1 cellular context compared by ENCODE assay signal in the genomic region with DNA sequence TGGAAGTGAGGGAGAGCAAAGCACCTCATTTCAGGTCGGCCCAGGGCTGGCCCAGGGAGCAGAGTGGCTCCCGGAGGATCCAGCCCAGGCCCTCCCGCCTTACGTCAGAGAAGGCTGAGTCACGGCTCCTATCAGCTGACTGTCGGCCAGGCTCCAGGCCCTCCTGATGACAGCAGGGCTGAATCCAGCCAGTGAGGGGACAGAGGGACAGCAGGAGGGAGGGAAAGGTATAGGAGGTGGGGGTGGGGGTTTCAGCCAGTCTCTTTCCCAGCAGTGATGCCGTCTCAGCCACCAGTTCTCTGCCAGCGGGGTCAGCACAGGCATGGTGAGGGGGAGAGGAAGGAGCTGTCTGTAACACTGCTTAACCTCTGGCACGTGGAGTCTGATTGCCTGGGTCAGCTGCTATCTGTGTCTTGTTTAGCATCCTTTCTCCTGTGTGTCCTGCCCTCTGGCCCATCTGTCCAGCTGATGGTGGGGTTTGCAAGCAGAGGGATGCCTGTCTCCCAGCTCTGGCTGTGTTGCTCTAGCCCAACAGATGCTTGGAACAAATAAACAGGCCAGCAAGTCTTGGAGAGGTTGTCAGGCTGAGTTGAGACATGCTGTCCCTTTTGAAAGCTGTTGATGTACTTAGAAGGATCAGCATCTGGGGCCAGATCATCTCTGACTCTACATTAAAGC.
A peak's percentile ranks its signal among the peaks of the same experiment; 100 is the strongest.
TF ChIP-seq lines count a peak whose summit lies in the region.

No MANE protein-coding gene starts in this region.

TF ChIP-seq in H1, 55 proteins besides CTCF, POLR2A, EP300 and RAD21:
- peak; percentile 84 for TF ChIP-seq BACH1 (IDR thresholded peaks at IDR 0.05; ENCODE audit: low read length)
- peak; percentile 47; the same call in 1 of the 2 replicates for TF ChIP-seq SP4 (IDR thresholded peaks at IDR 0.05; ENCODE audit: low read length)
- TF ChIP-seq EZH2 (IDR thresholded peaks at IDR 0.05; ENCODE audit: low read depth, low read length, severe bottlenecking): no peak
- no peak for TF ChIP-seq TBP (IDR thresholded peaks at IDR 0.05; ENCODE audit: low read depth, low read length)
- TF ChIP-seq FOSL1 (IDR thresholded peaks at IDR 0.05; ENCODE audit: insufficient read depth, low read depth, low read length): no peak
- TF ChIP-seq, protein P1, sequence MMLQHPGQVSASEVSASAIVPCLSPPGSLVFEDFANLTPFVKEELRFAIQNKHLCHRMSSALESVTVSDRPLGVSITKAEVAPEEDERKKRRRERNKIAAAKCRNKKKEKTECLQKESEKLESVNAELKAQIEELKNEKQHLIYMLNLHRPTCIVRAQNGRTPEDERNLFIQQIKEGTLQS (IDR thresholded peaks at IDR 0.05; ENCODE audit: insufficient read depth, low read depth, low read length): 0 out of 2 replicates have a peak, but pooled peaks have one; percentile 27
- peak; percentile 26; the same call in 1 of the 2 replicates for TF ChIP-seq USF2 (IDR thresholded peaks at IDR 0.05; ENCODE audit: low read length)
- TF ChIP-seq RBBP5 (IDR thresholded peaks at IDR 0.05; ENCODE audit: borderline replicate concordance, low read depth, low read length): no peak
- 0 out of 2 replicates have a peak, but pooled peaks have one; percentile 44 for TF ChIP-seq ATF2 (IDR thresholded peaks at IDR 0.05; ENCODE audit: low read length)
- TF ChIP-seq, protein P2, sequence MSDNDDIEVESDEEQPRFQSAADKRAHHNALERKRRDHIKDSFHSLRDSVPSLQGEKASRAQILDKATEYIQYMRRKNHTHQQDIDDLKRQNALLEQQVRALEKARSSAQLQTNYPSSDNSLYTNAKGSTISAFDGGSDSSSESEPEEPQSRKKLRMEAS (IDR thresholded peaks at IDR 0.05): peak; percentile 58
- TF ChIP-seq GTF2F1 (IDR thresholded peaks at IDR 0.05; ENCODE audit: borderline replicate concordance, low read depth, low read length): no peak
- no peak for TF ChIP-seq TAF1 (IDR thresholded peaks at IDR 0.05; ENCODE audit: low read depth, low read length)
- no peak for TF ChIP-seq CTBP2 (IDR thresholded peaks at IDR 0.05; ENCODE audit: borderline replicate concordance, insufficient read depth, insufficient read length, low read length)
- TF ChIP-seq MAFK (IDR thresholded peaks at IDR 0.05; ENCODE audit: low read depth, low read length): peak; percentile 79; the same call in 1 of the 2 replicates
- TF ChIP-seq JUN (IDR thresholded peaks at IDR 0.05; ENCODE audit: low read depth, low read length): no peak
- peak; percentile 58; the same call in 1 of the 2 replicates for TF ChIP-seq E2F6 (IDR thresholded peaks at IDR 0.05)
- peak; percentile 76 for TF ChIP-seq CREB1 (IDR thresholded peaks at IDR 0.05)
- TF ChIP-seq BCL11A (IDR thresholded peaks at IDR 0.05; ENCODE audit: low read depth in 2 of 2, low read length in 2 of 2): no peak
- TF ChIP-seq JUND (IDR thresholded peaks at IDR 0.05; ENCODE audit: low read length): peak; percentile 80
- TF ChIP-seq SIN3A (conservative IDR thresholded peaks at IDR 0.05 in 1 of 2, IDR thresholded peaks at IDR 0.05 in 1 of 2; ENCODE audit: low read depth in 1 of 2, low read length in 2 of 2): peak; percentile 84 to 94; a peak in 2 of 4 replicates
- no peak for TF ChIP-seq CHD2 (IDR thresholded peaks at IDR 0.05; ENCODE audit: low read length)
- no peak for TF ChIP-seq YY1 (IDR thresholded peaks at IDR 0.05; ENCODE audit: low read depth, low read length)
- no peak for TF ChIP-seq SIX5 (IDR thresholded peaks at IDR 0.05; ENCODE audit: low read depth, low read length)
